ENCODE assay signal across 8 cellular contexts in the genomic region with DNA sequence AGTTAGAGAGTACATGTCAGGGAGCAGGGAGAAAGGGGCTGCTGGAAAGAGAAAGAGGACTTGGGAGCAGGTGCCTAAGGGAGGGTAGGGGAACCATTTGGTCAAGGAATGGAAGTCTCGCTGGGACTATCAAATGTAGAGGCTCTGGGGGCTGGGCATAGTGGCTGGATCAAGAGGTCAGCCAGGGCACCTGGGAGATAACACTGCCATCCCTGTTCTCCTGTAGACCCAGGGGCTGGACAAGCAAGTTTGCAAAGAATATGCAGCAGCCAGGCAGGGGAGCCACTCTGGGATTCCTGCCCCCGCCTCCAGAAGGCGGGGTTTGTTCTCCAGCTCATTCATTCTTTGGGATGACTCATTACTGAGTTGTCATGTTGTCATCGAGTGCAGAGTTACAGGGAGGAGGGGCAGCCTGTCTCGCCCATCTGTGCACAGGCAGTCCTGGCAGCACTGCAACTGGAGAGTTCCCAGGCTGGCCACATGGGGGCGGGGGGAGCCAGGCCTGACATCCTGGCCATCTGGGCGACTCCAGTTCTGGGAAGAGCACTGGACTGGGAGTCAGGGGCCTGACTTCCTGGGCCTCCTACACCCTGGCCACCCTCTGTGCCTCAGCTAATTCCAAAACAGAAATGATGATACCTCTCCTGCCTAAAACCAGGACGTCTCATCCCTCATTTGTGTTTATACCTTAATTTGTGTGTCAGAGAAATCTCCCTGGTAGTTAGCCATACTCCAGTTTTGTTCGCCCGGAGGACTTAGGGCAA. TPM values are rescaled to one million over a fixed set of nuclear protein-coding genes. Genes with fewer than 3 reads are reported as not detected.
A peak's percentile ranks its signal among the peaks of the same experiment; 100 is the strongest.
DNase-seq lines count a peak whose midpoint lies in the region; ATAC-seq and TF ChIP-seq lines count a peak whose summit lies in the region.

No MANE protein-coding gene starts in this region.

- in situ Hi-C loops in GM13976 (cut with MboI; ENCODE audit: low sequenced_read_pairs, unreplicated experiment), result no loop called here

- ATAC-seq in HG02885 (IDR thresholded peaks at IDR 0.05; ENCODE audit: poor library complexity, unreplicated experiment) (peak; percentile 93), GM19324 (IDR thresholded peaks at IDR 0.05; ENCODE audit: low FRiP score, unreplicated experiment) (no peak)
- ATAC-seq in activated naive CD8-positive, alpha-beta T cell treated with anti-CD3 and anti-CD28 coated beads, Interleukin-2, amount 50 U/mL, for 24 hours, result peak; percentile 100

- H3K27ac Mint-ChIP-seq in activated naive CD8-positive, alpha-beta T cell treated with anti-CD3 and anti-CD28 coated beads, Interleukin-2, amount 50 U/mL, for 24 hours, result no peak overlapping the region

- no peaks in the 10 kb centered on the region for H3K36me3 Mint-ChIP-seq in activated naive CD8-positive, alpha-beta T cell treated with anti-CD3 and anti-CD28 coated beads, Interleukin-2, amount 50 U/mL, for 24 hours (ENCODE audit: low read depth)

- intact Hi-C loops in cardiac septum (cut with DNase I), result loop anchor here (5.0 to 10.0 kb wide), 4 partner anchors 66 to 703 kb away; no protein-coding TSS in a partner anchor

- no peak overlapping the region for H3K4me3 Mint-ChIP-seq in activated naive CD8-positive, alpha-beta T cell treated with anti-CD3 and anti-CD28 coated beads, Interleukin-2, amount 50 U/mL, for 24 hours

- peak; percentile 85 for DNase-seq in GM13976 (ENCODE audit: low spot score)
- peak; percentile 97 for DNase-seq in NCI-H146 treated with DMSO at 0.1 percent for 48 hours (lab: John Stamatoyannopoulos, UW; ENCODE audit: unreplicated experiment)
- peak; percentile 59 for DNase-seq in T follicular helper cell (ENCODE audit: low read depth)
- peak; percentile 88 for DNase-seq in activated naive CD8-positive, alpha-beta T cell treated with anti-CD3 and anti-CD28 coated beads, Interleukin-2, amount 50 U/mL, for 24 hours
- peak; percentile 95 for DNase-seq in cardiac septum (ENCODE audit: low spot score)
- peak; percentile 85 for DNase-seq in pulmonary artery endothelial cell (ENCODE audit: low read depth, low spot score)

- H3K4me1 Mint-ChIP-seq in activated naive CD8-positive, alpha-beta T cell treated with anti-CD3 and anti-CD28 coated beads, Interleukin-2, amount 50 U/mL, for 24 hours, result peaks cover 10% of the 10 kb centered on the region

- H3K9me3 Mint-ChIP-seq in activated naive CD8-positive, alpha-beta T cell treated with anti-CD3 and anti-CD28 coated beads, Interleukin-2, amount 50 U/mL, for 24 hours, result no peaks in the 10 kb centered on the region

- H3K27me3 Mint-ChIP-seq in activated naive CD8-positive, alpha-beta T cell treated with anti-CD3 and anti-CD28 coated beads, Interleukin-2, amount 50 U/mL, for 24 hours, result no peaks in the 10 kb centered on the region

- peak; percentile 92 for TF ChIP-seq CTCF in GM13976 (IDR thresholded peaks at IDR 0.05; ENCODE audit: borderline replicate concordance, control extremely low read depth, extremely low read depth, insufficient read depth, missing control alignments)

RNA-seq across cellular contexts. Expression of a gene that starts 28.2 kb away (rescaled TPM):
- 92.6 TPM for total RNA-seq in cardiac septum
- 20.3 and 23.5 TPM in 2 replicates for total RNA-seq in pulmonary artery endothelial cell
